2 cellular contexts compared by ENCODE assay signal in genomic region chr17:82320140-82320840, GRCh38.
TF ChIP-seq lines count a peak whose summit lies in the region.

No MANE protein-coding gene starts in this region.

TF ChIP-seq in SK-N-SH treated with all-trans-retinoic acid at 6 μM for 48 hours, 23 proteins besides CTCF, POLR2A, EP300 and RAD21:
- no peak for TF ChIP-seq ZFP3 (CRISPR knock-in tag; IDR thresholded peaks at IDR 0.05)
- no peak for TF ChIP-seq POU6F1 (CRISPR knock-in tag; IDR thresholded peaks at IDR 0.05; ENCODE audit: borderline replicate concordance, low read depth)
- no peak for TF ChIP-seq CREB5 (CRISPR knock-in tag; IDR thresholded peaks at IDR 0.05; ENCODE audit: low read depth)

TF ChIP-seq in HepG2, 621 proteins besides CTCF, POLR2A, EP300 and RAD21 (continues in another document):
- no peak for TF ChIP-seq PHF20 (CRISPR knock-in tag; IDR thresholded peaks at IDR 0.05)
- no peak for TF ChIP-seq TEAD2 (CRISPR knock-in tag; IDR thresholded peaks at IDR 0.05)
- TF ChIP-seq NR2F6 (IDR thresholded peaks at IDR 0.05), result peak; percentile 67; the same call in 1 of the 2 replicates
- peak; percentile 10; the same call in 1 of the 2 replicates for TF ChIP-seq NR2F6 (CRISPR knock-in tag; IDR thresholded peaks at IDR 0.05)
- TF ChIP-seq ZNF274 (CRISPR knock-in tag; IDR thresholded peaks at IDR 0.05), result no peak
- 0 out of 2 replicates have a peak, but pooled peaks have one; percentile 21 for TF ChIP-seq KAT8 (CRISPR knock-in tag; IDR thresholded peaks at IDR 0.05)
- TF ChIP-seq HINFP (CRISPR knock-in tag; IDR thresholded peaks at IDR 0.05; ENCODE audit: low read depth), result peak; percentile 52; the same call in 1 of the 2 replicates
- TF ChIP-seq ZNF205 (CRISPR knock-in tag; IDR thresholded peaks at IDR 0.05), result 0 out of 2 replicates have a peak, but pooled peaks have one; percentile 37
- TF ChIP-seq JUN (CRISPR knock-in tag; IDR thresholded peaks at IDR 0.05), result 0 out of 2 replicates have a peak, but pooled peaks have one; percentile 2
- peak; percentile 82; the same call in 1 of the 2 replicates for TF ChIP-seq ZBED4 (CRISPR knock-in tag; IDR thresholded peaks at IDR 0.05; ENCODE audit: borderline replicate concordance)
- 0 out of 2 replicates have a peak, but pooled peaks have one; percentile 26 for TF ChIP-seq POGZ (CRISPR knock-in tag; IDR thresholded peaks at IDR 0.05)
- TF ChIP-seq ZNF644 (CRISPR knock-in tag; IDR thresholded peaks at IDR 0.05; ENCODE audit: low read depth), result 0 out of 2 replicates have a peak, but pooled peaks have one; percentile 38
- TF ChIP-seq AGO2 (optimal IDR thresholded peaks at IDR 0.05; ENCODE audit: low read depth, low read length), result peak; percentile 30
- no peak for TF ChIP-seq ZSCAN21 (CRISPR knock-in tag; IDR thresholded peaks at IDR 0.05; ENCODE audit: borderline replicate concordance)
- no peak for TF ChIP-seq NAIF1 (CRISPR knock-in tag; IDR thresholded peaks at IDR 0.05; ENCODE audit: borderline replicate concordance)
- TF ChIP-seq SKIL (CRISPR knock-in tag; IDR thresholded peaks at IDR 0.05; ENCODE audit: borderline replicate concordance), result no peak
- TF ChIP-seq ZNF235 (CRISPR knock-in tag; IDR thresholded peaks at IDR 0.05; ENCODE audit: borderline replicate concordance), result peak; percentile 60; the same call in 1 of the 2 replicates
- no peak for TF ChIP-seq IKZF5 (CRISPR knock-in tag; IDR thresholded peaks at IDR 0.05)
- peak; percentile 43; the same call in 1 of the 2 replicates for TF ChIP-seq NFKBIZ (CRISPR knock-in tag; IDR thresholded peaks at IDR 0.05)
- TF ChIP-seq HOXA5 (CRISPR knock-in tag; IDR thresholded peaks at IDR 0.05), result 0 out of 2 replicates have a peak, but pooled peaks have one; percentile 20
- TF ChIP-seq ZKSCAN1 (IDR thresholded peaks at IDR 0.05; ENCODE audit: low read length), result no peak
- no peak for TF ChIP-seq ZNF672 (CRISPR knock-in tag; IDR thresholded peaks at IDR 0.05)
- peak; percentile 62; the same call in 1 of the 2 replicates for TF ChIP-seq ZNF230 (CRISPR knock-in tag; IDR thresholded peaks at IDR 0.05)
- TF ChIP-seq ZNF253 (CRISPR knock-in tag; IDR thresholded peaks at IDR 0.05; ENCODE audit: borderline replicate concordance), result no peak
- 0 out of 2 replicates have a peak, but pooled peaks have one; percentile 49 for TF ChIP-seq ZSCAN9 (CRISPR knock-in tag; IDR thresholded peaks at IDR 0.05; ENCODE audit: borderline replicate concordance)
- peak; percentile 53; the same call in 1 of the 2 replicates for TF ChIP-seq TP53 (CRISPR knock-in tag; conservative IDR thresholded peaks at IDR 0.05)
- TF ChIP-seq RFXAP (CRISPR knock-in tag; IDR thresholded peaks at IDR 0.05; ENCODE audit: borderline replicate concordance), result peak; percentile 54; the same call in 1 of the 2 replicates
- TF ChIP-seq MZF1 (CRISPR knock-in tag; IDR thresholded peaks at IDR 0.05; ENCODE audit: borderline replicate concordance), result no peak
- peak; percentile 69; the same call in 1 of the 2 replicates for TF ChIP-seq HOXA3 (CRISPR knock-in tag; IDR thresholded peaks at IDR 0.05)
- no peak for TF ChIP-seq E2F2 (CRISPR knock-in tag; IDR thresholded peaks at IDR 0.05; ENCODE audit: borderline replicate concordance)
- TF ChIP-seq ZMYM4 (CRISPR knock-in tag; IDR thresholded peaks at IDR 0.05), result no peak; the same call in 1 of the 2 replicates
- peak; percentile 81; the same call in 1 of the 2 replicates for TF ChIP-seq AHR (CRISPR knock-in tag; IDR thresholded peaks at IDR 0.05)
- peak; percentile 33; the same call in 1 of the 2 replicates for TF ChIP-seq TAF1 (CRISPR knock-in tag; IDR thresholded peaks at IDR 0.05)
- TF ChIP-seq ZFYVE20 (CRISPR knock-in tag; IDR thresholded peaks at IDR 0.05; ENCODE audit: borderline replicate concordance, low read depth), result no peak
- TF ChIP-seq ZBTB37 (CRISPR knock-in tag; IDR thresholded peaks at IDR 0.05), result 0 out of 2 replicates have a peak, but pooled peaks have one; percentile 45
- peak; percentile 48 for TF ChIP-seq SRSF1 (optimal IDR thresholded peaks at IDR 0.05; ENCODE audit: low read depth, low read length)
- peak; percentile 28; the same call in 1 of the 2 replicates for TF ChIP-seq MAX (IDR thresholded peaks at IDR 0.05)
- peak; percentile 27; the same call in 1 of the 2 replicates for TF ChIP-seq MYPOP (CRISPR knock-in tag; IDR thresholded peaks at IDR 0.05)
- peak; percentile 58; the same call in 1 of the 2 replicates for TF ChIP-seq ZNF512B (CRISPR knock-in tag; IDR thresholded peaks at IDR 0.05; ENCODE audit: borderline replicate concordance)
- TF ChIP-seq THAP9 (CRISPR knock-in tag; IDR thresholded peaks at IDR 0.05; ENCODE audit: borderline replicate concordance), result peak; percentile 18; the same call in 1 of the 2 replicates
- TF ChIP-seq ZBTB7A (CRISPR knock-in tag; IDR thresholded peaks at IDR 0.05), result peak; percentile 44; the same call in 1 of the 2 replicates
